Comparison of ENCODE assay signal across 9 cellular contexts in genomic region chr10:122152544-122152943, GRCh38.
DNase-seq lines count a peak whose midpoint lies in the region; ATAC-seq and TF ChIP-seq lines count a peak whose summit lies in the region.
"Had no signal": no experiment of that assay in that cellular context is flagged by ENCODE, and none has a peak within 500 bp of the region (broad histone marks: within the 10 kb centered on the region; RNA-seq: fewer than 3 reads in every experiment).

No MANE protein-coding gene starts in this region.

- no peak overlapping the region for H3K27ac Mint-ChIP-seq in GM23338

- H3K4me3 Mint-ChIP-seq in GM23338: no peak overlapping the region

- H3F3A ChIP-seq in GM23338 (replicated peaks; ENCODE audit: low read depth): no peaks in the 10 kb centered on the region

- H3K27me3 Mint-ChIP-seq in GM23338 (ENCODE audit: insufficient read depth, low read depth, poor library complexity): peaks cover 14% of the 10 kb centered on the region

- no peak for TF ChIP-seq POLR2A in heart left ventricle (IDR thresholded peaks at IDR 0.05)
- TF ChIP-seq POLR2A in erythroblast (IDR thresholded peaks at IDR 0.05; ENCODE audit: low read length): no peak

- 39 to 47% (median 43%) methylated on average over 9 of the region's 9 CpGs for WGBS in heart left ventricle, 4 donors

- H3K79me2 ChIP-seq in GM23338 (replicated peaks; ENCODE audit: insufficient read depth): no peaks in the 10 kb centered on the region

- no peaks in the 10 kb centered on the region for H3K9me3 ChIP-seq in heart left ventricle

- intact Hi-C loops in heart left ventricle (cut with DNase I): loop anchor here in 1 of 10 donors (5.0 kb wide), 1 partner anchor 55 kb away; no protein-coding TSS in a partner anchor

- H3K4me1 ChIP-seq in GM23338 (ENCODE audit: insufficient read depth): peaks cover 9% of the 10 kb centered on the region
- H3K4me1 ChIP-seq in heart left ventricle: peaks cover 17 to 92% (median 69%) of the 10 kb centered on the region in 12 donors

- H4K20me1 ChIP-seq in GM23338 (replicated peaks; ENCODE audit: insufficient read depth): no peaks in the 10 kb centered on the region

- H2AFZ ChIP-seq in GM23338: no peak overlapping the region

- H3K9me3 Mint-ChIP-seq in GM23338: no peaks in the 10 kb centered on the region

- H3K4me2 ChIP-seq in GM23338: no peak overlapping the region

- no peak overlapping the region for H3K4me3 ChIP-seq in GM23338
- no peak overlapping the region for H3K4me3 ChIP-seq in heart left ventricle
- no peak overlapping the region for H3K4me3 ChIP-seq in skeletal muscle cell (ENCODE audit: low read depth, low read length)

- H3K27ac ChIP-seq in GM23338 (ENCODE audit: low read depth) (no peak overlapping the region), heart left ventricle (peak overlapping the region in 10 of 12 donors; percentile 39 to 92 (median 80))

- DNase-seq in GM23338 (ENCODE audit: low spot score): no peak
- DNase-seq in amygdala (lab: John Stamatoyannopoulos, UW): peak in 55 of 56 donors; percentile 38 to 96 (median 84)
- peak; percentile 84 to 94 (median 85) for DNase-seq in heart left ventricle
- peak; percentile 86 for DNase-seq in skeletal muscle cell (ENCODE audit: low read depth)
- DNase-seq in erythroblast (lab: John Stamatoyannopoulos, UW): no peak
- DNase-seq: stimulated activated CD4-positive, alpha-beta T cell treated with anti-CD3 and anti-CD28 coated beads, Interleukin-2, amount 100 ng/mL, for 48 hours had no signal

- peaks cover 6% of the 10 kb centered on the region; the same call in 2 of the 3 replicates for H3K36me3 Mint-ChIP-seq in GM23338 (ENCODE audit: low read depth)

- H3K4me1 Mint-ChIP-seq in GM23338: peaks cover 55% of the 10 kb centered on the region

- H3K27me3 ChIP-seq in GM23338 (ENCODE audit: insufficient read depth): no peaks in the 10 kb centered on the region
- no peaks in the 10 kb centered on the region for H3K27me3 ChIP-seq in heart left ventricle

- H3K36me3 ChIP-seq in GM23338 (ENCODE audit: insufficient read depth) (no peaks in the 10 kb centered on the region), heart left ventricle (peaks cover 0 to 6% (median 0%) of the 10 kb centered on the region in 9 donors)

- ATAC-seq in GM23338 (peak; percentile 10; the same call in 2 of the 3 replicates), heart left ventricle (peak; percentile 72 to 86 (median 82)), HG02938 (IDR thresholded peaks at IDR 0.05; ENCODE audit: unreplicated experiment) (no peak), GM18519 (IDR thresholded peaks at IDR 0.05; ENCODE audit: low FRiP score, unreplicated experiment) (no peak), HG03432 (IDR thresholded peaks at IDR 0.05; ENCODE audit: unreplicated experiment) (no peak)

- TF ChIP-seq CTCF in GM23338 (conservative IDR thresholded peaks at IDR 0.05; ENCODE audit: low read depth in 2 of 2) (no peak), heart left ventricle (IDR thresholded peaks at IDR 0.05) (no peak)

- H3K9me2 ChIP-seq in GM23338 (ENCODE audit: insufficient read depth): no peaks in the 10 kb centered on the region

TF ChIP-seq in GM23338, 12 proteins besides CTCF, POLR2A, EP300 and RAD21 (continues in another document):
- TF ChIP-seq EZH2 (IDR thresholded peaks at IDR 0.05; ENCODE audit: low read depth, unreplicated experiment) (no peak), ETS1 (IDR thresholded peaks at IDR 0.05) (no peak), POLR2AphosphoS5 (IDR thresholded peaks at IDR 0.05; ENCODE audit: low read depth) (no peak), ZNF331 (CRISPR knock-in tag; IDR thresholded peaks at IDR 0.05; ENCODE audit: low read depth) (no peak), JUNB (IDR thresholded peaks at IDR 0.05; ENCODE audit: unreplicated experiment) (no peak), STAT1 (IDR thresholded peaks at IDR 0.05; ENCODE audit: unreplicated experiment) (no peak), EZH2phosphoT487 (IDR thresholded peaks at IDR 0.05; ENCODE audit: unreplicated experiment) (no peak), ZNF114 (CRISPR knock-in tag; IDR thresholded peaks at IDR 0.05) (no peak), NANOG (IDR thresholded peaks at IDR 0.05; ENCODE audit: borderline replicate concordance) (no peak), CREB1 (CRISPR knock-in tag; IDR thresholded peaks at IDR 0.05; ENCODE audit: low read depth) (no peak)
- TF ChIP-seq, protein P1, sequence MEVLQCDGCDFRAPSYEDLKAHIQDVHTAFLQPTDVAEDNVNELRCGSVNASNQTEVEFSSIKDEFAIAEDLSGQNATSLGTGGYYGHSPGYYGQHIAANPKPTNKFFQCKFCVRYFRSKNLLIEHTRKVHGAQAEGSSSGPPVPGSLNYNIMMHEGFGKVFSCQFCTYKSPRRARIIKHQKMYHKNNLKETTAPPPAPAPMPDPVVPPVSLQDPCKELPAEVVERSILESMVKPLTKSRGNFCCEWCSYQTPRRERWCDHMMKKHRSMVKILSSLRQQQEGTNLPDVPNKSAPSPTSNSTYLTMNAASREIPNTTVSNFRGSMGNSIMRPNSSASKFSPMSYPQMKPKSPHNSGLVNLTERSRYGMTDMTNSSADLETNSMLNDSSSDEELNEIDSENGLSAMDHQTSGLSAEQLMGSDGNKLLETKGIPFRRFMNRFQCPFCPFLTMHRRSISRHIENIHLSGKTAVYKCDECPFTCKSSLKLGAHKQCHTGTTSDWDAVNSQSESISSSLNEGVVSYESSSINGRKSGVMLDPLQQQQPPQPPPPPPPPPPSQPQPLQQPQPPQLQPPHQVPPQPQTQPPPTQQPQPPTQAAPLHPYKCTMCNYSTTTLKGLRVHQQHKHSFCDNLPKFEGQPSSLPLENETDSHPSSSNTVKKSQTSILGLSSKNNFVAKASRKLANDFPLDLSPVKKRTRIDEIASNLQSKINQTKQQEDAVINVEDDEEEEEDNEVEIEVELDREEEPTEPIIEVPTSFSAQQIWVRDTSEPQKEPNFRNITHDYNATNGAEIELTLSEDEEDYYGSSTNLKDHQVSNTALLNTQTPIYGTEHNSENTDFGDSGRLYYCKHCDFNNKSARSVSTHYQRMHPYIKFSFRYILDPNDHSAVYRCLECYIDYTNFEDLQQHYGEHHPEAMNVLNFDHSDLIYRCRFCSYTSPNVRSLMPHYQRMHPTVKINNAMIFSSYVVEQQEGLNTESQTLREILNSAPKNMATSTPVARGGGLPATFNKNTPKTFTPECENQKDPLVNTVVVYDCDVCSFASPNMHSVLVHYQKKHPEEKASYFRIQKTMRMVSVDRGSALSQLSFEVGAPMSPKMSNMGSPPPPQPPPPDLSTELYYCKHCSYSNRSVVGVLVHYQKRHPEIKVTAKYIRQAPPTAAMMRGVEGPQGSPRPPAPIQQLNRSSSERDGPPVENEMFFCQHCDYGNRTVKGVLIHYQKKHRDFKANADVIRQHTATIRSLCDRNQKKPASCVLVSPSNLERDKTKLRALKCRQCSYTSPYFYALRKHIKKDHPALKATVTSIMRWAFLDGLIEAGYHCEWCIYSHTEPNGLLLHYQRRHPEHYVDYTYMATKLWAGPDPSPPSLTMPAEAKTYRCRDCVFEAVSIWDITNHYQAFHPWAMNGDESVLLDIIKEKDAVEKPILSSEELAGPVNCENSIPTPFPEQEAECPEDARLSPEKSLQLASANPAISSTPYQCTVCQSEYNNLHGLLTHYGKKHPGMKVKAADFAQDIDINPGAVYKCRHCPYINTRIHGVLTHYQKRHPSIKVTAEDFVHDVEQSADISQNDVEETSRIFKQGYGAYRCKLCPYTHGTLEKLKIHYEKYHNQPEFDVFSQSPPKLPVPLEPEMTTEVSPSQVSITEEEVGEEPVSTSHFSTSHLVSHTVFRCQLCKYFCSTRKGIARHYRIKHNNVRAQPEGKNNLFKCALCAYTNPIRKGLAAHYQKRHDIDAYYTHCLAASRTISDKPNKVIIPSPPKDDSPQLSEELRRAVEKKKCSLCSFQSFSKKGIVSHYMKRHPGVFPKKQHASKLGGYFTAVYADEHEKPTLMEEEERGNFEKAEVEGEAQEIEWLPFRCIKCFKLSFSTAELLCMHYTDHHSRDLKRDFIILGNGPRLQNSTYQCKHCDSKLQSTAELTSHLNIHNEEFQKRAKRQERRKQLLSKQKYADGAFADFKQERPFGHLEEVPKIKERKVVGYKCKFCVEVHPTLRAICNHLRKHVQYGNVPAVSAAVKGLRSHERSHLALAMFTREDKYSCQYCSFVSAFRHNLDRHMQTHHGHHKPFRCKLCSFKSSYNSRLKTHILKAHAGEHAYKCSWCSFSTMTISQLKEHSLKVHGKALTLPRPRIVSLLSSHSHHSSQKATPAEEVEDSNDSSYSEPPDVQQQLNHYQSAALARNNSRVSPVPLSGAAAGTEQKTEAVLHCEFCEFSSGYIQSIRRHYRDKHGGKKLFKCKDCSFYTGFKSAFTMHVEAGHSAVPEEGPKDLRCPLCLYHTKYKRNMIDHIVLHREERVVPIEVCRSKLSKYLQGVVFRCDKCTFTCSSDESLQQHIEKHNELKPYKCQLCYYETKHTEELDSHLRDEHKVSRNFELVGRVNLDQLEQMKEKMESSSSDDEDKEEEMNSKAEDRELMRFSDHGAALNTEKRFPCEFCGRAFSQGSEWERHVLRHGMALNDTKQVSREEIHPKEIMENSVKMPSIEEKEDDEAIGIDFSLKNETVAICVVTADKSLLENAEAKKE (CRISPR knock-in tag; IDR thresholded peaks at IDR 0.05): no peak

Comparison
In these comparisons a context has a peak if more than half of its experiments do, and no peak if none do; other contexts are left out.
1. ATAC-seq: peak in GM23338 (single experiment) and heart left ventricle (4 of 4); none in HG02938 (single experiment), GM18519 (single experiment) and HG03432 (single experiment).
2. DNase-seq: peak in amygdala (55 of 56), heart left ventricle (5 of 5) and skeletal muscle cell (single experiment); none in GM23338 (single experiment) and erythroblast (0 of 2).